9 cellular contexts compared by ENCODE assay signal in genomic region chr4:112357897-112358296, GRCh38.
"Had no signal": no experiment of that assay in that cellular context is flagged by ENCODE, and none has a peak within 500 bp of the region (broad histone marks: within the 10 kb centered on the region; RNA-seq: fewer than 3 reads in every experiment).

No MANE protein-coding gene starts in this region.

- ATAC-seq: GM23338, HCT116 had no signal

- H3K27ac ChIP-seq: GM23248 had no signal

- H2AFZ ChIP-seq: GM23248, GM23338 had no signal

- H3K9ac ChIP-seq: GM23248 had no signal

- DNase-seq: GM23248, GOT3, H7, H9, HCEC 1CT, HFFc6 had no signal

- H3K4me3 ChIP-seq: GM23248, GM23338, HAP-1 had no signal

- H3K36me3 ChIP-seq: HAP-1 had no signal

- H3K4me2 ChIP-seq: GM23338 had no signal
